ENCODE assay signal across 1 cellular context in the genomic region with DNA sequence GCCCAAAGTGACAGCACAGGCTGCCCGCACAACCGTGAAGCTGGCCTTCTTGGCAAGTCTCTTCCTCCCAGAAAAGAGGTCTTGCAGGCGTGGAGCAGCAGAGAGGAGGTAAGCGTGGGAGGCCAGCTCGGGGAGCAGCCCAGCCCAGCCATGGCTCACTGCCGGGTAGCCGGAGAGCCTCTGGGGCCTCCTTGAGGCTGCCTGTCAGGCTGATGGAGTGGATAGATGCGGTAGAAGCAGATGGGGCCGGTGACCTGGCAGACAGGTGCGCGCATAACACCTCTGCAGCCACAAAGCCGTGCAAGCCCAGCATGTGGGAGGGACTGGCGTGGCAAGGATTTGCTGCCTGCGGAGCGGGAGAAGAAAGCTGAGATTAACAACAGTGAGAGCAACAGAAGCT.
TF ChIP-seq lines count a peak whose summit lies in the region.

No MANE protein-coding gene starts in this region.

TF ChIP-seq in GM23338, 12 proteins besides CTCF, POLR2A, EP300 and RAD21 (continued from another document):
- TF ChIP-seq, protein P1, sequence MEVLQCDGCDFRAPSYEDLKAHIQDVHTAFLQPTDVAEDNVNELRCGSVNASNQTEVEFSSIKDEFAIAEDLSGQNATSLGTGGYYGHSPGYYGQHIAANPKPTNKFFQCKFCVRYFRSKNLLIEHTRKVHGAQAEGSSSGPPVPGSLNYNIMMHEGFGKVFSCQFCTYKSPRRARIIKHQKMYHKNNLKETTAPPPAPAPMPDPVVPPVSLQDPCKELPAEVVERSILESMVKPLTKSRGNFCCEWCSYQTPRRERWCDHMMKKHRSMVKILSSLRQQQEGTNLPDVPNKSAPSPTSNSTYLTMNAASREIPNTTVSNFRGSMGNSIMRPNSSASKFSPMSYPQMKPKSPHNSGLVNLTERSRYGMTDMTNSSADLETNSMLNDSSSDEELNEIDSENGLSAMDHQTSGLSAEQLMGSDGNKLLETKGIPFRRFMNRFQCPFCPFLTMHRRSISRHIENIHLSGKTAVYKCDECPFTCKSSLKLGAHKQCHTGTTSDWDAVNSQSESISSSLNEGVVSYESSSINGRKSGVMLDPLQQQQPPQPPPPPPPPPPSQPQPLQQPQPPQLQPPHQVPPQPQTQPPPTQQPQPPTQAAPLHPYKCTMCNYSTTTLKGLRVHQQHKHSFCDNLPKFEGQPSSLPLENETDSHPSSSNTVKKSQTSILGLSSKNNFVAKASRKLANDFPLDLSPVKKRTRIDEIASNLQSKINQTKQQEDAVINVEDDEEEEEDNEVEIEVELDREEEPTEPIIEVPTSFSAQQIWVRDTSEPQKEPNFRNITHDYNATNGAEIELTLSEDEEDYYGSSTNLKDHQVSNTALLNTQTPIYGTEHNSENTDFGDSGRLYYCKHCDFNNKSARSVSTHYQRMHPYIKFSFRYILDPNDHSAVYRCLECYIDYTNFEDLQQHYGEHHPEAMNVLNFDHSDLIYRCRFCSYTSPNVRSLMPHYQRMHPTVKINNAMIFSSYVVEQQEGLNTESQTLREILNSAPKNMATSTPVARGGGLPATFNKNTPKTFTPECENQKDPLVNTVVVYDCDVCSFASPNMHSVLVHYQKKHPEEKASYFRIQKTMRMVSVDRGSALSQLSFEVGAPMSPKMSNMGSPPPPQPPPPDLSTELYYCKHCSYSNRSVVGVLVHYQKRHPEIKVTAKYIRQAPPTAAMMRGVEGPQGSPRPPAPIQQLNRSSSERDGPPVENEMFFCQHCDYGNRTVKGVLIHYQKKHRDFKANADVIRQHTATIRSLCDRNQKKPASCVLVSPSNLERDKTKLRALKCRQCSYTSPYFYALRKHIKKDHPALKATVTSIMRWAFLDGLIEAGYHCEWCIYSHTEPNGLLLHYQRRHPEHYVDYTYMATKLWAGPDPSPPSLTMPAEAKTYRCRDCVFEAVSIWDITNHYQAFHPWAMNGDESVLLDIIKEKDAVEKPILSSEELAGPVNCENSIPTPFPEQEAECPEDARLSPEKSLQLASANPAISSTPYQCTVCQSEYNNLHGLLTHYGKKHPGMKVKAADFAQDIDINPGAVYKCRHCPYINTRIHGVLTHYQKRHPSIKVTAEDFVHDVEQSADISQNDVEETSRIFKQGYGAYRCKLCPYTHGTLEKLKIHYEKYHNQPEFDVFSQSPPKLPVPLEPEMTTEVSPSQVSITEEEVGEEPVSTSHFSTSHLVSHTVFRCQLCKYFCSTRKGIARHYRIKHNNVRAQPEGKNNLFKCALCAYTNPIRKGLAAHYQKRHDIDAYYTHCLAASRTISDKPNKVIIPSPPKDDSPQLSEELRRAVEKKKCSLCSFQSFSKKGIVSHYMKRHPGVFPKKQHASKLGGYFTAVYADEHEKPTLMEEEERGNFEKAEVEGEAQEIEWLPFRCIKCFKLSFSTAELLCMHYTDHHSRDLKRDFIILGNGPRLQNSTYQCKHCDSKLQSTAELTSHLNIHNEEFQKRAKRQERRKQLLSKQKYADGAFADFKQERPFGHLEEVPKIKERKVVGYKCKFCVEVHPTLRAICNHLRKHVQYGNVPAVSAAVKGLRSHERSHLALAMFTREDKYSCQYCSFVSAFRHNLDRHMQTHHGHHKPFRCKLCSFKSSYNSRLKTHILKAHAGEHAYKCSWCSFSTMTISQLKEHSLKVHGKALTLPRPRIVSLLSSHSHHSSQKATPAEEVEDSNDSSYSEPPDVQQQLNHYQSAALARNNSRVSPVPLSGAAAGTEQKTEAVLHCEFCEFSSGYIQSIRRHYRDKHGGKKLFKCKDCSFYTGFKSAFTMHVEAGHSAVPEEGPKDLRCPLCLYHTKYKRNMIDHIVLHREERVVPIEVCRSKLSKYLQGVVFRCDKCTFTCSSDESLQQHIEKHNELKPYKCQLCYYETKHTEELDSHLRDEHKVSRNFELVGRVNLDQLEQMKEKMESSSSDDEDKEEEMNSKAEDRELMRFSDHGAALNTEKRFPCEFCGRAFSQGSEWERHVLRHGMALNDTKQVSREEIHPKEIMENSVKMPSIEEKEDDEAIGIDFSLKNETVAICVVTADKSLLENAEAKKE (CRISPR knock-in tag; IDR thresholded peaks at IDR 0.05): no peak
- TF ChIP-seq, protein P2, sequence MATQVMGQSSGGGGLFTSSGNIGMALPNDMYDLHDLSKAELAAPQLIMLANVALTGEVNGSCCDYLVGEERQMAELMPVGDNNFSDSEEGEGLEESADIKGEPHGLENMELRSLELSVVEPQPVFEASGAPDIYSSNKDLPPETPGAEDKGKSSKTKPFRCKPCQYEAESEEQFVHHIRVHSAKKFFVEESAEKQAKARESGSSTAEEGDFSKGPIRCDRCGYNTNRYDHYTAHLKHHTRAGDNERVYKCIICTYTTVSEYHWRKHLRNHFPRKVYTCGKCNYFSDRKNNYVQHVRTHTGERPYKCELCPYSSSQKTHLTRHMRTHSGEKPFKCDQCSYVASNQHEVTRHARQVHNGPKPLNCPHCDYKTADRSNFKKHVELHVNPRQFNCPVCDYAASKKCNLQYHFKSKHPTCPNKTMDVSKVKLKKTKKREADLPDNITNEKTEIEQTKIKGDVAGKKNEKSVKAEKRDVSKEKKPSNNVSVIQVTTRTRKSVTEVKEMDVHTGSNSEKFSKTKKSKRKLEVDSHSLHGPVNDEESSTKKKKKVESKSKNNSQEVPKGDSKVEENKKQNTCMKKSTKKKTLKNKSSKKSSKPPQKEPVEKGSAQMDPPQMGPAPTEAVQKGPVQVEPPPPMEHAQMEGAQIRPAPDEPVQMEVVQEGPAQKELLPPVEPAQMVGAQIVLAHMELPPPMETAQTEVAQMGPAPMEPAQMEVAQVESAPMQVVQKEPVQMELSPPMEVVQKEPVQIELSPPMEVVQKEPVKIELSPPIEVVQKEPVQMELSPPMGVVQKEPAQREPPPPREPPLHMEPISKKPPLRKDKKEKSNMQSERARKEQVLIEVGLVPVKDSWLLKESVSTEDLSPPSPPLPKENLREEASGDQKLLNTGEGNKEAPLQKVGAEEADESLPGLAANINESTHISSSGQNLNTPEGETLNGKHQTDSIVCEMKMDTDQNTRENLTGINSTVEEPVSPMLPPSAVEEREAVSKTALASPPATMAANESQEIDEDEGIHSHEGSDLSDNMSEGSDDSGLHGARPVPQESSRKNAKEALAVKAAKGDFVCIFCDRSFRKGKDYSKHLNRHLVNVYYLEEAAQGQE (IDR thresholded peaks at IDR 0.05; ENCODE audit: unreplicated experiment): no peak
- TF ChIP-seq ZNF114 (CRISPR knock-in tag; IDR thresholded peaks at IDR 0.05): no peak
- TF ChIP-seq POLR2AphosphoS5 (IDR thresholded peaks at IDR 0.05; ENCODE audit: low read depth): no peak
- no peak for TF ChIP-seq EZH2 (IDR thresholded peaks at IDR 0.05; ENCODE audit: low read depth, unreplicated experiment)
- TF ChIP-seq, protein P3, sequence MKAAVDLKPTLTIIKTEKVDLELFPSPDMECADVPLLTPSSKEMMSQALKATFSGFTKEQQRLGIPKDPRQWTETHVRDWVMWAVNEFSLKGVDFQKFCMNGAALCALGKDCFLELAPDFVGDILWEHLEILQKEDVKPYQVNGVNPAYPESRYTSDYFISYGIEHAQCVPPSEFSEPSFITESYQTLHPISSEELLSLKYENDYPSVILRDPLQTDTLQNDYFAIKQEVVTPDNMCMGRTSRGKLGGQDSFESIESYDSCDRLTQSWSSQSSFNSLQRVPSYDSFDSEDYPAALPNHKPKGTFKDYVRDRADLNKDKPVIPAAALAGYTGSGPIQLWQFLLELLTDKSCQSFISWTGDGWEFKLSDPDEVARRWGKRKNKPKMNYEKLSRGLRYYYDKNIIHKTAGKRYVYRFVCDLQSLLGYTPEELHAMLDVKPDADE (IDR thresholded peaks at IDR 0.05): no peak
- TF ChIP-seq ZNF331 (CRISPR knock-in tag; IDR thresholded peaks at IDR 0.05; ENCODE audit: low read depth): no peak
- TF ChIP-seq CREB1 (CRISPR knock-in tag; IDR thresholded peaks at IDR 0.05; ENCODE audit: low read depth): no peak
- no peak for TF ChIP-seq JUNB (IDR thresholded peaks at IDR 0.05; ENCODE audit: unreplicated experiment)
- TF ChIP-seq STAT1 (IDR thresholded peaks at IDR 0.05; ENCODE audit: unreplicated experiment): no peak
TF ChIP-seq in GM23338: peak in this region for 0.
